ENCODE assay signal across 12 cellular contexts in the genomic region with DNA sequence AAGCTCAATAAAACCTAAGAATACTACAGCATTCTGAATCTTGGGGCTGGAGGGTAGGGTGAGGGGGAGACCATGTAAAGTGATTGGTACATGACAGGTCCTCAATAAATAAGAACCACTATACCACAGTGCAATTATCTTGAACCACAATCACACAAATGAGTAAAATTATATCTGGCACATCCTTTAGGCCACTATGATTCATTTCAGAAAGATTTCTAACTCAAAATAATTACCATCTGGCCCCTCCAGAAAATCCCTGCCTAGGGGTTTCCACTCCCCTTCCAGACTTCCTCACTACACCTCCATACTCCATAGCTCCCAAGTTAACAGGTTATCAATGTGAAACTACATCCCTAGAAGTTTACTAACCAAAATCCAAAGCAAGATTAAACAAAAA. TPM values are rescaled to one million over a fixed set of nuclear protein-coding genes. Genes with fewer than 3 reads are reported as not detected.
DNase-seq lines count a peak whose midpoint lies in the region; ATAC-seq, FAIRE-seq and TF ChIP-seq lines count a peak whose summit lies in the region.
"Had no signal": no experiment of that assay in that cellular context is flagged by ENCODE, and none has a peak within 500 bp of the region (broad histone marks: within the 10 kb centered on the region; RNA-seq: fewer than 3 reads in every experiment).

No MANE protein-coding gene starts in this region.

- TF ChIP-seq CTCF in mammary epithelial cell (conservative IDR thresholded peaks at IDR 0.05 in 1 of 2, IDR thresholded peaks at IDR 0.05 in 1 of 2; ENCODE audit: extremely low read depth in 1 of 2, insufficient read depth in 1 of 2, low read depth in 1 of 2, low read length in 2 of 2): no peak
- TF ChIP-seq CTCF in breast epithelium (IDR thresholded peaks at IDR 0.05): no peak
- TF ChIP-seq CTCF in endothelial cell of umbilical vein (IDR thresholded peaks at IDR 0.05; ENCODE audit: extremely low read depth in 1 of 2, insufficient read depth in 1 of 2, low read depth in 1 of 2, low read length in 2 of 2): no peak
- TF ChIP-seq CTCF in left lung (IDR thresholded peaks at IDR 0.05): no peak

- POLR2A ChIA-PET in endothelial cell of umbilical vein (lab: Charles Lee): no interaction called here

- H3K9ac ChIP-seq in mammary epithelial cell (ENCODE audit: insufficient read depth, low read length) (no peak overlapping the region), endothelial cell of umbilical vein (replicated peaks; ENCODE audit: extremely low read depth, insufficient read depth, low read length) (no peak overlapping the region)

- H3K79me2 ChIP-seq in mammary epithelial cell (ENCODE audit: insufficient read depth, low read length) (peaks cover 95% of the 10 kb centered on the region), endothelial cell of umbilical vein (ENCODE audit: control insufficient read depth, insufficient read depth, low read length) (peaks cover 95% of the 10 kb centered on the region)

- TF ChIP-seq POLR2A in breast epithelium (IDR thresholded peaks at IDR 0.05) (no peak), endothelial cell of umbilical vein (IDR thresholded peaks at IDR 0.05; ENCODE audit: low read depth, low read length) (no peak)

- dilution Hi-C loops in mammary epithelial cell (cut with HindIII; ENCODE audit: low sequenced_read_pairs): no loop called here
- dilution Hi-C loops in endothelial cell of umbilical vein (cut with MboI; ENCODE audit: extremely low pct_ligation_motif_present, low sequenced_read_pairs): no loop called here

- intact Hi-C loops in mammary epithelial cell (cut with micrococcal nuclease): no loop called here
- intact Hi-C loops in breast epithelium (cut with DNase I; ENCODE audit: low total_unique reads): no loop called here
- intact Hi-C loops in endothelial cell of umbilical vein (cut with micrococcal nuclease): no loop called here
- intact Hi-C loops in left lung (cut with DNase I): no loop called here

- H3K27me3 ChIP-seq in mammary epithelial cell (ENCODE audit: insufficient read depth, low read length) (no peaks in the 10 kb centered on the region), breast epithelium (no peaks in the 10 kb centered on the region), endothelial cell of umbilical vein (ENCODE audit: control insufficient read depth in 2 of 2, insufficient read depth in 2 of 2, low read length in 2 of 2) (no peaks in the 10 kb centered on the region), left lung (no peaks in the 10 kb centered on the region)

- in situ Hi-C loops in mammary epithelial cell (cut with MboI; ENCODE audit: low sequenced_read_pairs in 2 of 2): no loop called here

- H3K4me3 ChIP-seq in mammary epithelial cell (replicated peaks in 1 of 3; ENCODE audit: insufficient read depth in 1 of 3, low read depth in 2 of 3, low read length in 3 of 3): no peak overlapping the region
- H3K4me3 ChIP-seq in breast epithelium: no peak overlapping the region
- H3K4me3 ChIP-seq in endothelial cell of umbilical vein (replicated peaks in 1 of 3; ENCODE audit: insufficient read depth in 1 of 3, low read depth in 1 of 3, low read length in 3 of 3): no peak overlapping the region
- no peak overlapping the region for H3K4me3 ChIP-seq in left lung

- H3K9me3 ChIP-seq in mammary epithelial cell (replicated peaks; ENCODE audit: insufficient read depth, low read length) (no peaks in the 10 kb centered on the region), breast epithelium (no peaks in the 10 kb centered on the region), endothelial cell of umbilical vein (replicated peaks; ENCODE audit: control insufficient read depth, insufficient read depth, low read length) (no peaks in the 10 kb centered on the region), left lung (no peaks in the 10 kb centered on the region)

- CTCF ChIA-PET in mammary epithelial cell (lab: Charles Lee; ENCODE audit: low non-redundant PET) (no interaction called here), endothelial cell of umbilical vein (lab: Charles Lee) (interaction anchor here (1.2 kb wide), 1 partner anchor 32 kb away, joined by 4 read pairs; no protein-coding TSS in a partner anchor)

- H3K4me1 ChIP-seq in mammary epithelial cell (ENCODE audit: insufficient read depth, low read length) (peaks cover 10% of the 10 kb centered on the region), breast epithelium (no peaks in the 10 kb centered on the region), endothelial cell of umbilical vein (ENCODE audit: control insufficient read depth, extremely low read depth, insufficient read depth, low read length) (no peaks in the 10 kb centered on the region), left lung (peaks cover 11 to 54% of the 10 kb centered on the region in 2 donors)

- no peak overlapping the region for H3K27ac ChIP-seq in mammary epithelial cell (ENCODE audit: insufficient read depth, low read depth, low read length)
- no peak overlapping the region for H3K27ac ChIP-seq in breast epithelium
- H3K27ac ChIP-seq in endothelial cell of umbilical vein (ENCODE audit: insufficient read depth, low read depth, low read length): no peak overlapping the region
- H3K27ac ChIP-seq in left lung: no peak overlapping the region
- H3K27ac ChIP-seq: RWPE1 had no signal

- ATAC-seq in HG03442 (IDR thresholded peaks at IDR 0.05; ENCODE audit: unreplicated experiment) (peak; percentile 67), left lung (no peak), GM18873 (IDR thresholded peaks at IDR 0.05; ENCODE audit: low FRiP score, unreplicated experiment) (no peak)
- ATAC-seq: esophagus mucosa had no signal

- no peak for FAIRE-seq in endothelial cell of umbilical vein (lab: Jason Lieb, UNC)
- FAIRE-seq: kidney had no signal

- no peak overlapping the region for H2AFZ ChIP-seq in mammary epithelial cell (ENCODE audit: low read depth, low read length)
- H2AFZ ChIP-seq in endothelial cell of umbilical vein (ENCODE audit: low read depth, low read length): no peak overlapping the region

- H3K9me1 ChIP-seq in endothelial cell of umbilical vein (replicated peaks; ENCODE audit: control insufficient read depth, extremely low read depth, insufficient read depth, low read length): no peaks in the 10 kb centered on the region

- H3K4me2 ChIP-seq in mammary epithelial cell (ENCODE audit: insufficient read depth, low read depth, low read length) (no peak overlapping the region), endothelial cell of umbilical vein (ENCODE audit: insufficient read depth, low read length) (no peak overlapping the region)

- peaks cover 13% of the 10 kb centered on the region for H4K20me1 ChIP-seq in mammary epithelial cell (ENCODE audit: insufficient read depth, low read length)
- peaks cover 12% of the 10 kb centered on the region for H4K20me1 ChIP-seq in endothelial cell of umbilical vein (replicated peaks; ENCODE audit: control insufficient read depth, extremely low read depth, insufficient read depth, low read length)

- peak; percentile 54 for DNase-seq in mammary epithelial cell
- DNase-seq in breast epithelium (ENCODE audit: low spot score in 2 of 2): no peak
- DNase-seq in endothelial cell of umbilical vein (ENCODE audit: low read depth, low spot score): no peak
- DNase-seq in left lung: no peak
- DNase-seq in superior temporal gyrus (ENCODE audit: extremely low spot score): no peak
- DNase-seq in retina: no peak
- DNase-seq: kidney, NCI-H187 treated with DMSO at 0.1 percent for 48 hours had no signal

- no TSS peak for BruUV-seq in mammary epithelial cell (replicated peaks; lab: Mats Ljungman, UMichigan)
- no TSS peak for BruUV-seq in endothelial cell of umbilical vein (replicated peaks; lab: Mats Ljungman, UMichigan)

- H3K36me3 ChIP-seq in mammary epithelial cell (ENCODE audit: insufficient read depth, low read length) (peaks cover 16% of the 10 kb centered on the region), breast epithelium (no peaks in the 10 kb centered on the region), endothelial cell of umbilical vein (ENCODE audit: control insufficient read depth in 2 of 2, extremely low read depth in 1 of 2, insufficient read depth in 2 of 2, low read length in 2 of 2) (peaks cover 0 to 6% of the 10 kb centered on the region in 2 experiments), left lung (peaks cover 0 to 34% of the 10 kb centered on the region in 2 donors)

TF ChIP-seq in endothelial cell of umbilical vein, 7 proteins besides CTCF, POLR2A, EP300 and RAD21:
- TF ChIP-seq FOS (IDR thresholded peaks at IDR 0.05; ENCODE audit: borderline replicate concordance, insufficient read depth, low read length): no peak
- peak; percentile 39 for TF ChIP-seq GATA2 (IDR thresholded peaks at IDR 0.05; ENCODE audit: insufficient read depth, insufficient read length, low read depth, low read length)

RNA-seq across cellular contexts. Expression of a gene that starts 19.7 kb away (rescaled TPM):
- 10 to 100 TPM; 32.7 to 65.7 TPM for total RNA-seq in mammary epithelial cell
- polyA plus RNA-seq in mammary epithelial cell: 23.1 TPM
- 36.7 TPM for polyA minus RNA-seq in mammary epithelial cell
- 10 to 100 TPM; 18.4 to 30.6 (median 22.8) TPM for total RNA-seq in breast epithelium
- 46.1 and 46.4 TPM in 2 replicates for total RNA-seq in endothelial cell of umbilical vein
- polyA plus RNA-seq in endothelial cell of umbilical vein: 15.9 and 19.0 TPM in 2 replicates
- polyA plus RNA-seq in endothelial cell of umbilical vein (2011; cell fraction: cytosol; rRNA removed): 16.6 and 17.4 TPM in 2 replicates
- polyA plus RNA-seq in endothelial cell of umbilical vein (2011; cell fraction: nucleus; rRNA removed): 13.3 and 19.3 TPM in 2 replicates
- polyA plus RNA-seq in endothelial cell of umbilical vein (2012): 29.9 and 32.0 TPM in 2 replicates
- 12.6 and 13.6 TPM in 2 replicates for polyA minus RNA-seq in endothelial cell of umbilical vein
- 15.2 TPM for polyA minus RNA-seq in endothelial cell of umbilical vein (2011; cell fraction: cytosol; rRNA and poly(A)+ RNA removed)
- 23.7 and 24.4 TPM in 2 replicates for polyA minus RNA-seq in endothelial cell of umbilical vein (2011; cell fraction: nucleus; rRNA and poly(A)+ RNA removed)
- total RNA-seq in left lung: 10 to 100 TPM; 43.6 to 57.8 TPM
